In genomic region chr16:60246055-60246454, GRCh38 we compare ENCODE assay signal across 19 cellular contexts.
"Had no signal": no experiment of that assay in that cellular context is flagged by ENCODE, and none has a peak within 500 bp of the region (broad histone marks: within the 10 kb centered on the region; RNA-seq: fewer than 3 reads in every experiment).

No MANE protein-coding gene starts in this region.

- H3K4me2 ChIP-seq: hepatocyte had no signal

- DNase-seq: dermis blood vessel endothelial cell; dorsolateral prefrontal cortex; effector CD4-positive, alpha-beta T cell; effector memory CD4-positive, alpha-beta T cell; foreskin keratinocyte; heart left ventricle; hypothalamus; immature natural killer cell; left cardiac atrium; left lung; left ventricle myocardium superior; lower lobe of right lung; mesenchymal stem cell; mucosa of descending colon; naive thymus-derived CD4-positive, alpha-beta T cell had no signal

- H3K4me1 ChIP-seq: esophagus muscularis mucosa, foreskin keratinocyte, gastroesophageal sphincter, heart left ventricle, left lung, lower lobe of right lung had no signal

- H3K9me3 ChIP-seq: esophagus muscularis mucosa, gastroesophageal sphincter, heart left ventricle, left lung, lower lobe of right lung had no signal

- H2AFZ ChIP-seq: hepatocyte had no signal

- H3K27me3 ChIP-seq: dorsolateral prefrontal cortex, esophagus muscularis mucosa, foreskin keratinocyte, gastroesophageal sphincter, heart left ventricle, hepatocyte, left lung had no signal

- H3K36me3 ChIP-seq: esophagus muscularis mucosa, gastroesophageal sphincter, heart left ventricle, left lung, lower lobe of right lung had no signal

- H3K79me2 ChIP-seq: hepatocyte had no signal

- H3K27ac ChIP-seq: coronary artery, dorsolateral prefrontal cortex, esophagus muscularis mucosa, foreskin keratinocyte, gastroesophageal sphincter, heart left ventricle, hepatocyte, left lung, lower lobe of right lung had no signal

- H3K4me3 ChIP-seq: coronary artery, dorsolateral prefrontal cortex, esophagus muscularis mucosa, gastroesophageal sphincter, heart left ventricle, hepatocyte, left lung, lower lobe of right lung, mucosa of descending colon had no signal
